ENCODE assay signal across 1 cellular context in genomic region chrX:3939967-3940610, GRCh38.
TF ChIP-seq lines count a peak whose summit lies in the region.

No MANE protein-coding gene starts in this region.

TF ChIP-seq in GM23338, 12 proteins besides CTCF, POLR2A, EP300 and RAD21 (continued from another document):
- TF ChIP-seq ZNF462 (CRISPR knock-in tag; IDR thresholded peaks at IDR 0.05) (no peak), ZNF114 (CRISPR knock-in tag; IDR thresholded peaks at IDR 0.05) (no peak), EZH2phosphoT487 (IDR thresholded peaks at IDR 0.05; ENCODE audit: unreplicated experiment) (no peak)
